ENCODE assay signal across 1 cellular context in genomic region chr5:62645223-62645622, GRCh38.
A peak's percentile ranks its signal among the peaks of the same experiment; 100 is the strongest.
TF ChIP-seq lines count a peak whose summit lies in the region.

No MANE protein-coding gene starts in this region.

TF ChIP-seq in HepG2, 621 proteins besides CTCF, POLR2A, EP300 and RAD21 (continued from another document):
- TF ChIP-seq ZNF362 (CRISPR knock-in tag; IDR thresholded peaks at IDR 0.05; ENCODE audit: borderline replicate concordance) (peak; percentile 57; the same call in 1 of the 2 replicates), ZFX (CRISPR knock-in tag; IDR thresholded peaks at IDR 0.05; ENCODE audit: low read depth) (no peak), ATAD3A (CRISPR knock-in tag; IDR thresholded peaks at IDR 0.05) (no peak), FOXO1 (CRISPR knock-in tag; IDR thresholded peaks at IDR 0.05) (no peak), HOXA3 (CRISPR knock-in tag; IDR thresholded peaks at IDR 0.05) (no peak), MNT (IDR thresholded peaks at IDR 0.05) (no peak), RARA (CRISPR knock-in tag; IDR thresholded peaks at IDR 0.05) (peak; percentile 58), HBP1 (CRISPR knock-in tag; IDR thresholded peaks at IDR 0.05; ENCODE audit: low read depth) (no peak), ZNF280D (CRISPR knock-in tag; IDR thresholded peaks at IDR 0.05) (no peak), EHMT2 (IDR thresholded peaks at IDR 0.05; ENCODE audit: borderline replicate concordance, low read depth, low read length) (no peak), GFI1 (CRISPR knock-in tag; IDR thresholded peaks at IDR 0.05; ENCODE audit: borderline replicate concordance) (no peak), FOXA1 (IDR thresholded peaks at IDR 0.05) (no peak), FOXA1 (CRISPR knock-in tag; IDR thresholded peaks at IDR 0.05) (no peak), ZNF687 (CRISPR knock-in tag; IDR thresholded peaks at IDR 0.05) (no peak), HES4 (CRISPR knock-in tag; IDR thresholded peaks at IDR 0.05; ENCODE audit: borderline replicate concordance) (no peak), ZBTB34 (CRISPR knock-in tag; IDR thresholded peaks at IDR 0.05) (no peak), ZNF646 (CRISPR knock-in tag; IDR thresholded peaks at IDR 0.05) (no peak), HNF4A (CRISPR knock-in tag; IDR thresholded peaks at IDR 0.05) (peak; percentile 54), RXRB (CRISPR knock-in tag; IDR thresholded peaks at IDR 0.05; ENCODE audit: borderline replicate concordance) (no peak), GPBP1L1 (CRISPR knock-in tag; IDR thresholded peaks at IDR 0.05) (no peak), ZNF230 (CRISPR knock-in tag; IDR thresholded peaks at IDR 0.05) (no peak), KDM6A (CRISPR knock-in tag; IDR thresholded peaks at IDR 0.05; ENCODE audit: low read depth) (no peak), SP1 (IDR thresholded peaks at IDR 0.05) (no peak), SP1 (CRISPR knock-in tag; IDR thresholded peaks at IDR 0.05) (no peak), NPAS2 (CRISPR knock-in tag; IDR thresholded peaks at IDR 0.05; ENCODE audit: borderline replicate concordance) (no peak), SKI (IDR thresholded peaks at IDR 0.05; ENCODE audit: partially characterized antibody) (peak; percentile 34), KDM4B (CRISPR knock-in tag; IDR thresholded peaks at IDR 0.05) (no peak), ZNF75D (CRISPR knock-in tag; IDR thresholded peaks at IDR 0.05; ENCODE audit: borderline replicate concordance) (no peak), SRF (IDR thresholded peaks at IDR 0.05; ENCODE audit: low read depth, low read length) (no peak), NR2F6 (IDR thresholded peaks at IDR 0.05) (peak; percentile 36; the same call in 1 of the 2 replicates), NR2F6 (CRISPR knock-in tag; IDR thresholded peaks at IDR 0.05) (0 out of 2 replicates have a peak, but pooled peaks have one; percentile 34), ZNF460 (CRISPR knock-in tag; IDR thresholded peaks at IDR 0.05; ENCODE audit: borderline replicate concordance) (peak; percentile 91)
